In the genomic region with DNA sequence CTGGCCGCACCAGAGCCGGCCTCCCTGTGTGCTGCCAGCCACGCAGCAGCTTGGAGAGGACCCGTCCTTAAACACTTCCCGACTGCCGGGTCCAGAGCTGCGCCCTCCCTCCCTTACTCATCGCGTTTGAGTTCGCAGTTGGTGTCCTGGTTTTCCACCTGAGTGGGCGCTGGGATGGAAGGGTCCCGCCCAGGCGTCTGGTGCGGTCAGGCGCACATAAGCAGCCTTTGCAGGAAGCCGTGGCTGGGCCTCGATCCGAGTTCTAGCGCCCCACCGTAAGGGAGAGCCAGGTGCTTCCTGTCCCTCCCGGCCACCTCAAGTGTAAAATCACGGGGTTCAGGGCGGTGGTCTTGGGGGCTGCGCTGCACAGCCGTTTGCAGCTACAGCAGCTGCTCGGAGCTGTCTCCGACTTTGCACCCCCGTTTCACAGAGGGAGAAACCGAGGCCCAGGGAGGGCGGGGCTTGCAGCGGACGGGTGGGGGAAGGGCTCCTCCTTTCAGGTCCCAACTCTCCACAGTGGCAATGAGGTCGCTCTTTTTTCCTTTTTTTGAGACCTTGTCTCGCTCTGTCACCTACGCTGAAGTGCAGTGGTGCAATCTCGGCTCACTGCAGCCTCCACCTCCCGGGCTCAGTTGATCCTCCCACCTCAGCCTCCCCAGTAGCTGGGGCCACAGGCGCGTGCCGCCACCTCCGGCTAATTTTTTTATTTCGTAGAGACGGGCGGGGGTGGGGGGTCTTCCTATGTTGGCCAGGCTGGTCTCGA, we compare ENCODE assay signal across 10 cellular contexts. TPM values are rescaled to one million over a fixed set of nuclear protein-coding genes. Genes with fewer than 3 reads are reported as not detected.
DNase-seq lines count a peak whose midpoint lies in the region; ATAC-seq and TF ChIP-seq lines count a peak whose summit lies in the region.
"Had no signal": no experiment of that assay in that cellular context is flagged by ENCODE, and none has a peak within 500 bp of the region (broad histone marks: within the 10 kb centered on the region; RNA-seq: fewer than 3 reads in every experiment).

No MANE protein-coding gene starts in this region.

- ATAC-seq in GM21619 (IDR thresholded peaks at IDR 0.05; ENCODE audit: unreplicated experiment) = no peak

- DNase-seq in Caki2 (ENCODE audit: low read depth) (peak; percentile 89), LNCaP clone FGC (ENCODE audit: low read depth) (no peak), choroid plexus epithelial cell (ENCODE audit: low read depth) (no peak), osteoblast (ENCODE audit: insufficient read length, low spot score, missing footprints) (peak; percentile 94), AG20443 (ENCODE audit: low spot score) (no peak), NCI-H2029 treated with DMSO at 0.1 percent for 48 hours (lab: John Stamatoyannopoulos, UW) (no peak), GM19240 (ENCODE audit: insufficient read length, low spot score) (no peak)
- DNase-seq: Karpas-422 had no signal

- no peak overlapping the region for H2AFZ ChIP-seq in osteoblast (ENCODE audit: low read length)

- H3K9me3 ChIP-seq in osteoblast (ENCODE audit: low read depth, low read length) = no peaks in the 10 kb centered on the region

- peak overlapping the region; percentile 55 for H3K4me2 ChIP-seq in osteoblast (ENCODE audit: insufficient read depth, low read length)

- TF ChIP-seq CTCF in LNCaP clone FGC (IDR thresholded peaks at IDR 0.05; ENCODE audit: control insufficient read depth, extremely low read depth, insufficient read depth) (no peak), choroid plexus epithelial cell (conservative IDR thresholded peaks at IDR 0.05; ENCODE audit: low read depth, low read length) (no peak), osteoblast (IDR thresholded peaks at IDR 0.05; ENCODE audit: extremely low read depth, low read depth, low read length) (no peak)

- peak overlapping the region; percentile 81 for H3K4me3 ChIP-seq in LNCaP clone FGC (ENCODE audit: low read depth, low read length)
- peak overlapping the region; percentile 63 for H3K4me3 ChIP-seq in choroid plexus epithelial cell (ENCODE audit: low read depth, low read length)
- peak overlapping the region; percentile 58 for H3K4me3 ChIP-seq in osteoblast (ENCODE audit: insufficient read depth, low read length)

- H3K79me2 ChIP-seq in osteoblast (ENCODE audit: insufficient read depth, low read length) = no peaks in the 10 kb centered on the region

- in situ Hi-C loops in Caki2 (cut with HindIII; ENCODE audit: low pct_unique_long_range_greater_than_20kb, low sequenced_read_pairs) = no loop called here

- peaks cover 18% of the 10 kb centered on the region for H3K27me3 ChIP-seq in osteoblast (ENCODE audit: insufficient read depth, low read length)

- no peaks in the 10 kb centered on the region for H3K4me1 ChIP-seq in osteoblast (ENCODE audit: insufficient read depth, low read length)

- no peaks in the 10 kb centered on the region for H3K36me3 ChIP-seq in osteoblast (ENCODE audit: insufficient read depth, low read length)

- no peak overlapping the region for H3K27ac ChIP-seq in osteoblast (ENCODE audit: low read depth, low read length)

- H4K20me1 ChIP-seq in osteoblast (ENCODE audit: insufficient read depth, low read length) = peaks cover 12% of the 10 kb centered on the region

RNA-seq across cellular contexts. Expression of a gene that starts 51.3 kb away (rescaled TPM):
- total RNA-seq in Caki2 (2014; rRNA removed; shearing (Covaris generic); ENCODE audit: low replicate concordance) = not detected in 2 replicates
- total RNA-seq in osteoblast = not detected in 2 replicates
- total RNA-seq: pulmonary artery endothelial cell had no signal

RNA-seq across cellular contexts. Expression of a gene that starts 59.5 kb away (rescaled TPM):
- not detected in 2 replicates for total RNA-seq in Caki2 (2014; rRNA removed; shearing (Covaris generic); ENCODE audit: low replicate concordance)
- not detected in 2 replicates for total RNA-seq in osteoblast
- total RNA-seq: pulmonary artery endothelial cell had no signal

Comparison
In these comparisons a context has a peak if more than half of its experiments do, and no peak if none do; other contexts are left out.
1. DNase-seq: peak in Caki2 (single experiment) and osteoblast (single experiment); none in LNCaP clone FGC (single experiment), choroid plexus epithelial cell (single experiment), AG20443 (single experiment), NCI-H2029 treated with DMSO at 0.1 percent for 48 hours (single experiment) and GM19240 (single experiment).
2. Peak in every context shown above with its lines, with median percentiles within 50 percentile points of each other: H3K4me3 ChIP-seq.